Comparison of ENCODE assay signal across 1 cellular context in genomic region chr17:82698974-82699442, GRCh38.
TF ChIP-seq lines count a peak whose summit lies in the region.

No MANE protein-coding gene starts in this region.

TF ChIP-seq in GM12878, 131 proteins besides CTCF, POLR2A, EP300 and RAD21:
- no peak for TF ChIP-seq PKNOX1 (IDR thresholded peaks at IDR 0.05)
- TF ChIP-seq, protein P1, sequence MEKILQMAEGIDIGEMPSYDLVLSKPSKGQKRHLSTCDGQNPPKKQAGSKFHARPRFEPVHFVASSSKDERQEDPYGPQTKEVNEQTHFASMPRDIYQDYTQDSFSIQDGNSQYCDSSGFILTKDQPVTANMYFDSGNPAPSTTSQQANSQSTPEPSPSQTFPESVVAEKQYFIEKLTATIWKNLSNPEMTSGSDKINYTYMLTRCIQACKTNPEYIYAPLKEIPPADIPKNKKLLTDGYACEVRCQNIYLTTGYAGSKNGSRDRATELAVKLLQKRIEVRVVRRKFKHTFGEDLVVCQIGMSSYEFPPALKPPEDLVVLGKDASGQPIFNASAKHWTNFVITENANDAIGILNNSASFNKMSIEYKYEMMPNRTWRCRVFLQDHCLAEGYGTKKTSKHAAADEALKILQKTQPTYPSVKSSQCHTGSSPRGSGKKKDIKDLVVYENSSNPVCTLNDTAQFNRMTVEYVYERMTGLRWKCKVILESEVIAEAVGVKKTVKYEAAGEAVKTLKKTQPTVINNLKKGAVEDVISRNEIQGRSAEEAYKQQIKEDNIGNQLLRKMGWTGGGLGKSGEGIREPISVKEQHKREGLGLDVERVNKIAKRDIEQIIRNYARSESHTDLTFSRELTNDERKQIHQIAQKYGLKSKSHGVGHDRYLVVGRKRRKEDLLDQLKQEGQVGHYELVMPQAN (conservative IDR thresholded peaks at IDR 0.05): no peak; the same call in 1 of the 2 replicates
- peak; percentile 57; the same call in 1 of the 2 replicates for TF ChIP-seq GATAD2B (conservative IDR thresholded peaks at IDR 0.05; ENCODE audit: low read depth)
- no peak for TF ChIP-seq ZNF24 (IDR thresholded peaks at IDR 0.05)
- TF ChIP-seq, protein P2, sequence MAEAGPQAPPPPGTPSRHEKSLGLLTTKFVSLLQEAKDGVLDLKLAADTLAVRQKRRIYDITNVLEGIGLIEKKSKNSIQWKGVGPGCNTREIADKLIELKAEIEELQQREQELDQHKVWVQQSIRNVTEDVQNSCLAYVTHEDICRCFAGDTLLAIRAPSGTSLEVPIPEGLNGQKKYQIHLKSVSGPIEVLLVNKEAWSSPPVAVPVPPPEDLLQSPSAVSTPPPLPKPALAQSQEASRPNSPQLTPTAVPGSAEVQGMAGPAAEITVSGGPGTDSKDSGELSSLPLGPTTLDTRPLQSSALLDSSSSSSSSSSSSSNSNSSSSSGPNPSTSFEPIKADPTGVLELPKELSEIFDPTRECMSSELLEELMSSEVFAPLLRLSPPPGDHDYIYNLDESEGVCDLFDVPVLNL (IDR thresholded peaks at IDR 0.05; ENCODE audit: low read depth, low read length): no peak
- TF ChIP-seq RUNX3 (IDR thresholded peaks at IDR 0.05; ENCODE audit: low read length): no peak
- no peak for TF ChIP-seq MAX (IDR thresholded peaks at IDR 0.05; ENCODE audit: low read depth, low read length)
- TF ChIP-seq RBBP5 (conservative IDR thresholded peaks at IDR 0.05): no peak
- no peak for TF ChIP-seq BCL3 (IDR thresholded peaks at IDR 0.05; ENCODE audit: borderline replicate concordance, insufficient read depth, low read depth, low read length, poor library complexity, severe bottlenecking)
- no peak for TF ChIP-seq MTA2 (IDR thresholded peaks at IDR 0.05; ENCODE audit: low read depth)
- TF ChIP-seq BACH1 (IDR thresholded peaks at IDR 0.05; ENCODE audit: borderline replicate concordance): peak; percentile 46; the same call in 1 of the 2 replicates
- no peak for TF ChIP-seq NBN (IDR thresholded peaks at IDR 0.05)
- peak; percentile 64 to 87; a peak in 3 of 4 replicates for TF ChIP-seq BHLHE40 (IDR thresholded peaks at IDR 0.05; ENCODE audit: borderline replicate concordance in 1 of 2, low read depth in 2 of 2, low read length in 1 of 2)
- TF ChIP-seq, protein P3, sequence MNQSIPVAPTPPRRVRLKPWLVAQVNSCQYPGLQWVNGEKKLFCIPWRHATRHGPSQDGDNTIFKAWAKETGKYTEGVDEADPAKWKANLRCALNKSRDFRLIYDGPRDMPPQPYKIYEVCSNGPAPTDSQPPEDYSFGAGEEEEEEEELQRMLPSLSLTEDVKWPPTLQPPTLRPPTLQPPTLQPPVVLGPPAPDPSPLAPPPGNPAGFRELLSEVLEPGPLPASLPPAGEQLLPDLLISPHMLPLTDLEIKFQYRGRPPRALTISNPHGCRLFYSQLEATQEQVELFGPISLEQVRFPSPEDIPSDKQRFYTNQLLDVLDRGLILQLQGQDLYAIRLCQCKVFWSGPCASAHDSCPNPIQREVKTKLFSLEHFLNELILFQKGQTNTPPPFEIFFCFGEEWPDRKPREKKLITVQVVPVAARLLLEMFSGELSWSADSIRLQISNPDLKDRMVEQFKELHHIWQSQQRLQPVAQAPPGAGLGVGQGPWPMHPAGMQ (IDR thresholded peaks at IDR 0.05; ENCODE audit: borderline replicate concordance): no peak
- TF ChIP-seq, protein P4, sequence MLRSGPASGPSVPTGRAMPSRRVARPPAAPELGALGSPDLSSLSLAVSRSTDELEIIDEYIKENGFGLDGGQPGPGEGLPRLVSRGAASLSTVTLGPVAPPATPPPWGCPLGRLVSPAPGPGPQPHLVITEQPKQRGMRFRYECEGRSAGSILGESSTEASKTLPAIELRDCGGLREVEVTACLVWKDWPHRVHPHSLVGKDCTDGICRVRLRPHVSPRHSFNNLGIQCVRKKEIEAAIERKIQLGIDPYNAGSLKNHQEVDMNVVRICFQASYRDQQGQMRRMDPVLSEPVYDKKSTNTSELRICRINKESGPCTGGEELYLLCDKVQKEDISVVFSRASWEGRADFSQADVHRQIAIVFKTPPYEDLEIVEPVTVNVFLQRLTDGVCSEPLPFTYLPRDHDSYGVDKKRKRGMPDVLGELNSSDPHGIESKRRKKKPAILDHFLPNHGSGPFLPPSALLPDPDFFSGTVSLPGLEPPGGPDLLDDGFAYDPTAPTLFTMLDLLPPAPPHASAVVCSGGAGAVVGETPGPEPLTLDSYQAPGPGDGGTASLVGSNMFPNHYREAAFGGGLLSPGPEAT (IDR thresholded peaks at IDR 0.05; ENCODE audit: low read depth): no peak
- no peak for TF ChIP-seq ZBTB33 (IDR thresholded peaks at IDR 0.05)
- no peak for TF ChIP-seq TCF3 (IDR thresholded peaks at IDR 0.05; ENCODE audit: borderline replicate concordance, insufficient read depth, low read depth, low read length)
- no peak for TF ChIP-seq BMI1 (IDR thresholded peaks at IDR 0.05; ENCODE audit: borderline replicate concordance)
- no peak for TF ChIP-seq TARDBP (IDR thresholded peaks at IDR 0.05; ENCODE audit: borderline replicate concordance)
- no peak for TF ChIP-seq SUPT20H (IDR thresholded peaks at IDR 0.05; ENCODE audit: borderline replicate concordance, control insufficient read depth, low read depth, low read length)
- TF ChIP-seq JUNB (IDR thresholded peaks at IDR 0.05): no peak
- TF ChIP-seq, protein P5, sequence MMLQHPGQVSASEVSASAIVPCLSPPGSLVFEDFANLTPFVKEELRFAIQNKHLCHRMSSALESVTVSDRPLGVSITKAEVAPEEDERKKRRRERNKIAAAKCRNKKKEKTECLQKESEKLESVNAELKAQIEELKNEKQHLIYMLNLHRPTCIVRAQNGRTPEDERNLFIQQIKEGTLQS (IDR thresholded peaks at IDR 0.05; ENCODE audit: borderline replicate concordance, extremely low read depth, low read depth, low read length): no peak
- no peak for TF ChIP-seq ZNF207 (IDR thresholded peaks at IDR 0.05; ENCODE audit: borderline replicate concordance)
- 0 out of 2 replicates have a peak, but pooled peaks have one; percentile 10 for TF ChIP-seq YY1 (IDR thresholded peaks at IDR 0.05; ENCODE audit: low read depth, low read length)
- no peak for TF ChIP-seq ESRRA (IDR thresholded peaks at IDR 0.05; ENCODE audit: low read length)
- no peak for TF ChIP-seq KAT2A (conservative IDR thresholded peaks at IDR 0.05; ENCODE audit: control insufficient read depth, low read depth, low read length)
- TF ChIP-seq CHD1 (IDR thresholded peaks at IDR 0.05; ENCODE audit: low read depth, low read length): no peak
- TF ChIP-seq IRF3 (IDR thresholded peaks at IDR 0.05): no peak
- no peak for TF ChIP-seq STAT3 (IDR thresholded peaks at IDR 0.05; ENCODE audit: low read depth, low read length)
- TF ChIP-seq CBFB (IDR thresholded peaks at IDR 0.05; ENCODE audit: low read depth): no peak
- no peak for TF ChIP-seq MEF2B (IDR thresholded peaks at IDR 0.05; ENCODE audit: partially characterized antibody, poor library complexity, severe bottlenecking)
- no peak for TF ChIP-seq EZH2 (IDR thresholded peaks at IDR 0.05; ENCODE audit: borderline replicate concordance, control insufficient read depth, low read depth, low read length)
- TF ChIP-seq POU2F2 (IDR thresholded peaks at IDR 0.05; ENCODE audit: borderline replicate concordance, low read depth, low read length): no peak
- TF ChIP-seq MXI1 (IDR thresholded peaks at IDR 0.05; ENCODE audit: low read depth, low read length): no peak
TF ChIP-seq in GM12878: peak in this region for 4.
